Comparison of ENCODE assay signal across 7 cellular contexts in genomic region chr1:10960954-10961833, GRCh38. TPM values are rescaled to one million over a fixed set of nuclear protein-coding genes. Genes with fewer than 3 reads are reported as not detected.
DNase-seq lines count a peak whose midpoint lies in the region; ATAC-seq and TF ChIP-seq lines count a peak whose summit lies in the region.

No MANE protein-coding gene starts in this region.

- H3K36me3 ChIP-seq in KMS-11 (ENCODE audit: insufficient read depth): no peaks in the 10 kb centered on the region
- no peaks in the 10 kb centered on the region for H3K36me3 ChIP-seq in parathyroid adenoma (ENCODE audit: control insufficient read depth, insufficient read depth, low read length)
- H3K36me3 ChIP-seq in upper lobe of left lung: no peaks in the 10 kb centered on the region

- WGBS in upper lobe of left lung, 2 donors: 48 to 88% methylated on average over 6 to 23 of the region's 30 CpGs

- no peak for TF ChIP-seq POLR2A in upper lobe of left lung (IDR thresholded peaks at IDR 0.05)

- peaks cover 15% of the 10 kb centered on the region for H3K4me1 ChIP-seq in KMS-11 (ENCODE audit: low read depth, poor library complexity, severe bottlenecking)
- no peaks in the 10 kb centered on the region for H3K4me1 ChIP-seq in parathyroid adenoma
- H3K4me1 ChIP-seq in upper lobe of left lung: peaks cover 4 to 24% (median 14%) of the 10 kb centered on the region in 4 donors

- TF ChIP-seq CTCF in GM12872 (IDR thresholded peaks at IDR 0.05; ENCODE audit: insufficient read depth, low read depth, low read length) (peak; percentile 96), KMS-11 (conservative IDR thresholded peaks at IDR 0.05; ENCODE audit: low read depth, low read length) (peak; percentile 93), parathyroid adenoma (IDR thresholded peaks at IDR 0.05) (peak; percentile 57), upper lobe of left lung (IDR thresholded peaks at IDR 0.05) (peak; percentile 78 to 89 (median 86))

- no peak overlapping the region for H3K9ac ChIP-seq in KMS-11
- H3K9ac ChIP-seq in parathyroid adenoma: no peak overlapping the region

- H3K79me2 ChIP-seq in KMS-11 (ENCODE audit: insufficient read depth, low read depth) (no peaks in the 10 kb centered on the region), parathyroid adenoma (no peaks in the 10 kb centered on the region)

- no peak for TF ChIP-seq EP300 in upper lobe of left lung (IDR thresholded peaks at IDR 0.05)

- DNase-seq in SHP77 treated with DMSO at 0.1 percent for 48 hours (lab: John Stamatoyannopoulos, UW): peak; percentile 66
- peak; percentile 77 for DNase-seq in activated gamma-delta T cell treated with anti-CD3 and anti-CD28 coated beads, Interleukin-2, amount 50 U/mL, for 16 hours (ENCODE audit: low read depth)
- DNase-seq in glomerular endothelial cell (ENCODE audit: extremely low read depth, low read depth, low spot score): peak; percentile 9
- DNase-seq in upper lobe of left lung: peak; percentile 83 to 84

- H3K4me3 ChIP-seq in KMS-11 (IDR thresholded peaks at IDR 0.05; ENCODE audit: insufficient read depth, low read depth, low read length): no peak overlapping the region
- no peak overlapping the region for H3K4me3 ChIP-seq in parathyroid adenoma (ENCODE audit: low read depth, low read length)
- H3K4me3 ChIP-seq in upper lobe of left lung: no peak overlapping the region

- peak; percentile 81 for ATAC-seq in upper lobe of left lung (ENCODE audit: low FRiP score in 2 of 2)

- H3K27me3 ChIP-seq in KMS-11 (ENCODE audit: insufficient read depth, low read depth): peaks cover 86% of the 10 kb centered on the region
- H3K27me3 ChIP-seq in parathyroid adenoma (ENCODE audit: control insufficient read depth, insufficient read depth, low read length): no peaks in the 10 kb centered on the region
- H3K27me3 ChIP-seq in upper lobe of left lung: no peaks in the 10 kb centered on the region

- no peaks in the 10 kb centered on the region for H4K20me1 ChIP-seq in KMS-11 (ENCODE audit: insufficient read depth)

- H3K9me3 ChIP-seq in parathyroid adenoma (ENCODE audit: control insufficient read depth, low read length) (no peaks in the 10 kb centered on the region), upper lobe of left lung (no peaks in the 10 kb centered on the region)

- H2AFZ ChIP-seq in KMS-11 (ENCODE audit: low read depth): no peak overlapping the region
- H2AFZ ChIP-seq in parathyroid adenoma: no peak overlapping the region

- H3K4me2 ChIP-seq in KMS-11 (no peak overlapping the region; the same call in 1 of the 2 replicates), parathyroid adenoma (ENCODE audit: low read length) (no peak overlapping the region)

- H3K27ac ChIP-seq in KMS-11: no peak overlapping the region
- no peak overlapping the region for H3K27ac ChIP-seq in parathyroid adenoma
- no peak overlapping the region for H3K27ac ChIP-seq in upper lobe of left lung

RNA-seq across cellular contexts. Expression of gene TARDBP, which starts 51.3 kb away (rescaled TPM):
- total RNA-seq in glomerular endothelial cell: 70.2 and 108 TPM in 2 replicates
- total RNA-seq in upper lobe of left lung: 100 to 1,000 TPM; 108 to 388 (median 138) TPM

Comparison
In these comparisons a context has a peak if more than half of its experiments do, and no peak if none do; other contexts are left out.
1. DNase-seq: peak in every context shown above with its lines; median percentile 84 in upper lobe of left lung; 77 in activated gamma-delta T cell treated with anti-CD3 and anti-CD28 coated beads, Interleukin-2, amount 50 U/mL, for 16 hours; 66 in SHP77 treated with DMSO at 0.1 percent for 48 hours; 9 in glomerular endothelial cell.